ENCODE assay signal across 8 cellular contexts in the genomic region with DNA sequence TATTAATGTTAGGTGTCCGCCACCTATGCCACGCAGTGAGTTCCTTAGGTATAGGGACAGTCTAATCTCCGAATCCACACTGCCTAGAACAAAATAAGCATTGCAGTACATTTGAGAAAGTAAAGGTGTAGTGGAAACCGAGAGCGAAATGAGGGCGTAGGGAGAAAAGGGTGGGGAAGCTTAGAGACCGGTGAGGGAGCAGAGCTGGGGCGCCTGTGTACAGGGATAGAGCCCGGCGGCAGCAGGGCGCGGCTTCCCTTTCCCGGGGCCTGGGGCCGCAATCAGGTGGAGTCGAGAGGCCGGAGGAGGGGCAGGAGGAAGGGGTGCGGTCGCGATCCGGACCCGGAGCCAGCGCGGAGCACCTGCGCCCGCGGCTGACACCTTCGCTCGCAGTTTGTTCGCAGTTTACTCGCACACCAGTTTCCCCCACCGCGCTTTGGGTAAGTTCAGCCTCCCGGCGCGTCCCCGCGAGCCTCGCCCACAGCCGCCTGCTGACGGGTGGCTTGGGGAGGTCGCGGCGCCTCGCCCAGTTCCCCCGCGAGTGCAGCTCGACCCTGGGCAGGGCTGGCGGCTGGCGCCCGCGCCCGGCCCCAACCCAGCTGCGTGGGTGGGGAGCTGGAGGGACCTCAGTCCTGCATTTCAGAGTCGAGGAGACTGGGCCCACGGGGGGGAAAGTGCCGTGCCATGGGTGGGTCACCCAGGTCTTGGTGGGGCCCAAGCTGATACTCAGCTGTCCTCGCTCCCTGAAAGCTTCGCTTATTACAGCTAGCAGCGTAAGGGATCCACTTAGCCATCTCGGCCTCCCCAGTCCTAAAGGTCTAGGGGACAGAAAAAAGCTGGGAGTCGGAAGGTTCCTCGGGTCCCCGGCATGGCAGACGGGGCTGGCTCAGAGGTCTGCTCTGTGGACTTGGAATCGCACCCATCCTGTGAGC. TPM values are rescaled to one million over a fixed set of nuclear protein-coding genes. Genes with fewer than 3 reads are reported as not detected.
A peak's percentile ranks its signal among the peaks of the same experiment; 100 is the strongest.
DNase-seq lines count a peak whose midpoint lies in the region; TF ChIP-seq lines count a peak whose summit lies in the region.

Gene ANXA3, plus strand, starts transcription at position 351 of the 932 bp plus-strand sequence. CDS start 2,704 bp downstream, outside the sequence.

- H3K9ac ChIP-seq in BLaER1 = no peak within 1 kb of the TSS

- peak within 1 kb of the TSS; percentile 68 for H3K4me2 ChIP-seq in BLaER1

- H3K27me3 ChIP-seq in BLaER1 (peaks cover 28% of the 10 kb centered on the region), adrenal gland (peaks cover 21% of the 10 kb centered on the region)

- TF ChIP-seq POLR2A in adrenal gland (IDR thresholded peaks at IDR 0.05) = no peak

- H3K27ac ChIP-seq in BLaER1 = no peak within 1 kb of the TSS
- peak within 1 kb of the TSS; percentile 55 for H3K27ac ChIP-seq in caudate nucleus (ENCODE audit: low read depth, low read length)
- peak within 1 kb of the TSS in 1 of 5 donors; percentile 58 for H3K27ac ChIP-seq in adrenal gland

- H3K4me3 ChIP-seq in BLaER1 (peak within 1 kb of the TSS; percentile 53), adrenal gland (peak within 1 kb of the TSS in 2 of 4 donors; percentile 17 to 50)

- no peaks in the 10 kb centered on the region for H4K20me1 ChIP-seq in BLaER1

- peaks cover 15% of the 10 kb centered on the region for H3K9me3 ChIP-seq in BLaER1
- no peaks in the 10 kb centered on the region for H3K9me3 ChIP-seq in adrenal gland (replicated peaks in 1 of 3)

- intact Hi-C loops in adrenal gland (cut with DNase I) = no loop called here

- WGBS in adrenal gland, 4 donors = 8 to 12% (median 11%) methylated on average over 45 to 65 of the region's 65 CpGs

- TF ChIP-seq CTCF in GM20000 (IDR thresholded peaks at IDR 0.05; ENCODE audit: extremely low read depth, missing control alignments) (no peak), adrenal gland (IDR thresholded peaks at IDR 0.05) (no peak)

- H3K4me1 ChIP-seq in BLaER1 = peaks cover 10% of the 10 kb centered on the region
- peaks cover 0 to 13% of the 10 kb centered on the region in 2 donors for H3K4me1 ChIP-seq in adrenal gland (replicated peaks in 1 of 2)

- peak; percentile 66 for DNase-seq in GM20000 (ENCODE audit: low spot score)
- DNase-seq in NCI-H526 treated with DMSO at 0.1 percent for 48 hours (lab: John Stamatoyannopoulos, UW) = peak; percentile 34
- peak in 2 of 61 donors; percentile 8 to 13 for DNase-seq in caudate nucleus (lab: John Stamatoyannopoulos, UW)
- DNase-seq in kidney tubule cell (ENCODE audit: low spot score) = peak; percentile 81
- DNase-seq in stimulated activated CD4-positive, alpha-beta T cell treated with anti-CD3 and anti-CD28 coated beads, Interleukin-4, amount 100 ng/mL, for 1 hour = peak; percentile 3
- no peak for DNase-seq in NK-92 treated with Interleukin-12 subunit alpha and Interleukin-12 subunit beta, amount 100 ng/mL, for 24 hours (lab: John Stamatoyannopoulos, UW)
- DNase-seq in adrenal gland = no peak

- H3K36me3 ChIP-seq in BLaER1 (no peaks in the 10 kb centered on the region), adrenal gland (replicated peaks in 1 of 2) (no peaks in the 10 kb centered on the region)

RNA-seq across cellular contexts. Expression of gene ANXA3, which starts in this region (rescaled TPM):
- 1 to 10 TPM in 7 of 8 donors, under 1 TPM in 1; 0.72 to 6.7 (median 2.9) TPM for total RNA-seq in adrenal gland
- polyA plus RNA-seq in adrenal gland = 10 to 100 TPM in 1 of 3 donors, 1 to 10 TPM in 2; 4.5 to 14.1 (median 9.2) TPM

Comparison
In these comparisons a context has a peak if more than half of its experiments do, and no peak if none do; other contexts are left out.
1. DNase-seq: peak in GM20000 (single experiment), NCI-H526 treated with DMSO at 0.1 percent for 48 hours (single experiment), kidney tubule cell (single experiment) and stimulated activated CD4-positive, alpha-beta T cell treated with anti-CD3 and anti-CD28 coated beads, Interleukin-4, amount 100 ng/mL, for 1 hour (single experiment); none in NK-92 treated with Interleukin-12 subunit alpha and Interleukin-12 subunit beta, amount 100 ng/mL, for 24 hours (single experiment) and adrenal gland (0 of 7).